In the genomic region with DNA sequence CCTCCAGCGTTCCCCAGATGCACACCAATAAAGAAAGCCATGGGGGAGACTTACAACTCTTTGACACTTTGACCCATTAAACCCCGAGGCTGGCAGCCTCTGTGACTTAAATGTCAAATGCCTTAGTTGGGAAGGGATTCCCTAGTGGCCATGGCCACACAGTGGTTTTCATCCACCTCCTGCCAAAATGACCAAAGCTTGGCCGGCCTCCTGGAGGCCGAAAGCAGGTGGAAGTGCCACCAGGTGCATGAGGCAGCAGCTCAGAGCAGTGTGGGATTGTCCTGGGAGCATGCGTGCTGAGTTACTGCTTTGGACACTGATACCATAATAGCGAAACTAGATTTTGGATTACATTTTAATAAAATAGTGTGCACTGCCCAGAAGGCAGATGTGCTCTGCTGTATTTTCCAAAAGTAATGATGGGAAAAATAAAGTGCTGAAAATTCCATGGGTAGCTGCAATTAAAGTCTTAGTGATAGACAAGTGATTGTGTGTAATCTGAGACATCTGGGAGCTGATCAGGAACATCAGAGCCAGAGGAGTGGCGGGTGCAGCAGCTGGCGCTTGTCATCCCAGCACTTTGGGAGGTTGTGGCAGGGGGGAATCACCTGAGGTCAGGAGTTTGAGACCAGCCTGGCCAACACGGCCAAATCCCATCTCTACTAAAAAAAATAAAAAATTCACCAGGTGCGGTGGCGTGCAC, we compare ENCODE assay signal across 13 cellular contexts.
"Had no signal": no experiment of that assay in that cellular context is flagged by ENCODE, and none has a peak within 500 bp of the region (broad histone marks: within the 10 kb centered on the region; RNA-seq: fewer than 3 reads in every experiment).

No MANE protein-coding gene starts in this region.

- H3K4me1 Mint-ChIP-seq: activated B cell treated with CpG ODN at 0.5 μM for 24 hours had no signal

- H3K36me3 ChIP-seq: neural progenitor cell had no signal

- ATAC-seq: heart right ventricle, left ventricle myocardium superior, pancreas had no signal

- H3K4me1 ChIP-seq: colonic mucosa, heart right ventricle, pancreas, tibial nerve had no signal

- H3K9me3 Mint-ChIP-seq: activated B cell treated with CpG ODN at 0.5 μM for 24 hours; activated CD4-positive, alpha-beta T cell treated with anti-CD3 and anti-CD28 coated beads, Interleukin-2, amount 10 ng/mL, durations not matched to agents 7 days and 5 days; neural progenitor cell had no signal

- H3K4me3 ChIP-seq: colonic mucosa, heart right ventricle, neural progenitor cell, pancreas, tibial nerve had no signal

- H3K27ac ChIP-seq: colonic mucosa, heart right ventricle, neural progenitor cell, pancreas, tibial nerve had no signal

- H3K27ac Mint-ChIP-seq: activated B cell treated with CpG ODN at 0.5 μM for 24 hours, neural progenitor cell had no signal

- H3K27me3 ChIP-seq: colonic mucosa, heart right ventricle, neural progenitor cell, pancreas, tibial nerve had no signal

- DNase-seq: activated B cell treated with CpG ODN at 0.5 μM for 24 hours; activated CD4-positive, alpha-beta T cell treated with anti-CD3 and anti-CD28 coated beads, Interleukin-2, amount 10 ng/mL, durations not matched to agents 7 days and 5 days; activated naive CD4-positive, alpha-beta T cell treated with Interleukin-2 at 50 U/mL for 16 hours; activated T-cell treated with anti-CD3 and anti-CD28 coated beads, Interleukin-2, amount 50 U/mL, for 1 hour; colonic mucosa; heart right ventricle; left ventricle myocardium superior; retina; small intestine; T-helper 2 cell had no signal

- H3K9me3 ChIP-seq: colonic mucosa, heart right ventricle, pancreas, tibial nerve had no signal

- H3K27me3 Mint-ChIP-seq: activated B cell treated with CpG ODN at 0.5 μM for 24 hours; activated CD4-positive, alpha-beta T cell treated with anti-CD3 and anti-CD28 coated beads, Interleukin-2, amount 10 ng/mL, durations not matched to agents 7 days and 5 days had no signal

- H3K4me3 Mint-ChIP-seq: activated B cell treated with CpG ODN at 0.5 μM for 24 hours; activated CD4-positive, alpha-beta T cell treated with anti-CD3 and anti-CD28 coated beads, Interleukin-2, amount 10 ng/mL, durations not matched to agents 7 days and 5 days; neural progenitor cell had no signal
